Comparison of ENCODE assay signal across 1 cellular context in genomic region chr9:37408933-37409710, GRCh38.
TF ChIP-seq lines count a peak whose summit lies in the region.

No MANE protein-coding gene starts in this region.

TF ChIP-seq in HepG2, 621 proteins besides CTCF, POLR2A, EP300 and RAD21 (continued from another document):
- TF ChIP-seq AFF4 (CRISPR knock-in tag; IDR thresholded peaks at IDR 0.05) (no peak), IKZF5 (CRISPR knock-in tag; IDR thresholded peaks at IDR 0.05) (no peak), GATA4 (IDR thresholded peaks at IDR 0.05; ENCODE audit: borderline replicate concordance, low read depth) (no peak), SAFB2 (CRISPR knock-in tag; IDR thresholded peaks at IDR 0.05; ENCODE audit: borderline replicate concordance, low read depth) (no peak)
